30 cellular contexts compared by ENCODE assay signal in genomic region chr4:24752140-24752539, GRCh38. TPM values are rescaled to one million over a fixed set of nuclear protein-coding genes. Genes with fewer than 3 reads are reported as not detected.
"Had no signal": no experiment of that assay in that cellular context is flagged by ENCODE, and none has a peak within 500 bp of the region (broad histone marks: within the 10 kb centered on the region; RNA-seq: fewer than 3 reads in every experiment).

No MANE protein-coding gene starts in this region.

- H3K27me3 Mint-ChIP-seq: activated CD4-positive, alpha-beta memory T cell treated with anti-CD3 and anti-CD28 coated beads for 36 hours had no signal

- H3K4me1 ChIP-seq: adrenal gland had no signal

- ATAC-seq: activated CD4-positive, alpha-beta T cell treated with anti-CD3 and anti-CD28 coated beads for 36 hours; activated CD4-positive, CD25-positive, alpha-beta regulatory T cell treated with anti-CD3 and anti-CD28 coated beads, Interleukin-2, amount 50 U/mL, for 24 hours; activated naive CD4-positive, alpha-beta T cell treated with anti-CD3 and anti-CD28 coated beads, Interleukin-2, amount 50 U/mL, for 72 hours; activated T-cell treated with anti-CD3 and anti-CD28 coated beads, Interleukin-2, amount 50 U/mL, for 4 hours; WTC11 had no signal

- H3K27ac Mint-ChIP-seq: activated CD4-positive, alpha-beta memory T cell treated with anti-CD3 and anti-CD28 coated beads for 36 hours; activated CD4-positive, alpha-beta T cell treated with anti-CD3 and anti-CD28 coated beads for 36 hours; activated CD4-positive, alpha-beta T cell treated with anti-CD3 and anti-CD28 coated beads, Interleukin-2, amount 10 ng/mL, durations not matched to agents 7 days and 5 days; activated naive CD4-positive, alpha-beta T cell treated with anti-CD3 and anti-CD28 coated beads for 36 hours; activated naive CD4-positive, alpha-beta T cell treated with anti-CD3 and anti-CD28 coated beads, Interleukin-2, amount 50 U/mL, for 72 hours; activated T-helper 1 cell treated with anti-CD3 and anti-CD28 coated beads, Interleukin-12 subunit alpha, Interleukin-12 subunit beta, Interleukin-2, Interleukin-4 antibody, amounts not matched to agents 30 ng/mL and 10 ng/mL and 1 ng/mL, durations not matched to agents 14 hours and 24 hours and 36 hours; brain; T-helper 1 cell treated with Interleukin-12 subunit alpha and Interleukin-12 subunit beta and Interleukin-4 antibody, amounts not matched to agents 30 μg/mL and 1 μg/mL, for 36 hours; T-helper 2 cell treated with Interferon-gamma antibody and Interleukin-4, amounts not matched to agents 5 μg/mL and 100 μg/mL, for 36 hours; WTC11 had no signal

- H3K36me3 ChIP-seq: adrenal gland had no signal

- DNase-seq: activated CD4-positive, alpha-beta memory T cell treated with anti-CD3 and anti-CD28 coated beads for 36 hours; activated CD4-positive, alpha-beta T cell treated with anti-CD3 and anti-CD28 coated beads for 36 hours; activated CD4-positive, alpha-beta T cell treated with anti-CD3 and anti-CD28 coated beads, Interleukin-2, amount 10 ng/mL, durations not matched to agents 7 days and 5 days; activated CD8-positive, alpha-beta memory T cell treated with anti-CD3 and anti-CD28 coated beads, Interleukin-2, amount 50 U/mL, for 4 hours; activated gamma-delta T cell treated with Interleukin-2 at 50 U/mL for 16 hours; activated naive CD4-positive, alpha-beta T cell treated with anti-CD3 and anti-CD28 coated beads for 36 hours; activated T-cell treated with anti-CD3 and anti-CD28 coated beads for 4 hours; activated T-cell treated with anti-CD3 and anti-CD28 coated beads, Interleukin-2, amount 50 U/mL, for 4 hours; adrenal gland; anterior cingulate cortex; caudate nucleus; cerebellar nuclear complex; NCI-H1048; NCI-H1105 treated with DMSO at 0.1 percent for 48 hours; NCI-H1436; NCI-H1694; NCI-H1930; NCI-H2081 treated with DMSO at 0.1 percent for 48 hours; NCI-H345; NCI-H524 treated with DMSO at 0.1 percent for 48 hours; Right ventricle myocardium superior had no signal

- H3K27me3 ChIP-seq: adrenal gland had no signal

- H3K4me3 ChIP-seq: adrenal gland had no signal

- H3K36me3 Mint-ChIP-seq: activated CD4-positive, alpha-beta memory T cell treated with anti-CD3 and anti-CD28 coated beads for 36 hours; brain had no signal

- H3K27ac ChIP-seq: adrenal gland had no signal

- H3K4me1 Mint-ChIP-seq: activated CD4-positive, alpha-beta T cell treated with anti-CD3 and anti-CD28 coated beads for 36 hours; activated CD4-positive, alpha-beta T cell treated with anti-CD3 and anti-CD28 coated beads, Interleukin-2, amount 10 ng/mL, durations not matched to agents 7 days and 5 days; brain; WTC11 had no signal

- H3K4me3 Mint-ChIP-seq: activated CD4-positive, alpha-beta memory T cell treated with anti-CD3 and anti-CD28 coated beads for 36 hours; activated CD4-positive, alpha-beta T cell treated with anti-CD3 and anti-CD28 coated beads for 36 hours; activated CD4-positive, alpha-beta T cell treated with anti-CD3 and anti-CD28 coated beads, Interleukin-2, amount 10 ng/mL, durations not matched to agents 7 days and 5 days; activated naive CD4-positive, alpha-beta T cell treated with anti-CD3 and anti-CD28 coated beads for 36 hours; activated T-cell treated with anti-CD3 and anti-CD28 coated beads, Interleukin-2, amount 50 U/mL, for 4 hours; activated T-helper 1 cell treated with anti-CD3 and anti-CD28 coated beads, Interleukin-12 subunit alpha, Interleukin-12 subunit beta, Interleukin-2, Interleukin-4 antibody, amounts not matched to agents 30 ng/mL and 10 ng/mL and 1 ng/mL, durations not matched to agents 14 hours and 24 hours and 36 hours; brain; T-helper 1 cell treated with Interleukin-12 subunit alpha and Interleukin-12 subunit beta and Interleukin-4 antibody, amounts not matched to agents 30 μg/mL and 1 μg/mL, for 36 hours; T-helper 2 cell treated with Interferon-gamma antibody and Interleukin-4, amounts not matched to agents 5 μg/mL and 100 μg/mL, for 36 hours; WTC11 had no signal

- H3K9me3 ChIP-seq: adrenal gland had no signal

RNA-seq across cellular contexts. Expression of gene SOD3, which starts 43.2 kb away (rescaled TPM):
- total RNA-seq: activated CD4-positive, alpha-beta memory T cell treated with anti-CD3 and anti-CD28 coated beads for 36 hours; activated CD4-positive, alpha-beta T cell treated with anti-CD3 and anti-CD28 coated beads for 36 hours; activated CD4-positive, alpha-beta T cell treated with anti-CD3 and anti-CD28 coated beads, Interleukin-2, amount 10 ng/mL, durations not matched to agents 7 days and 5 days; activated naive CD4-positive, alpha-beta T cell treated with anti-CD3 and anti-CD28 coated beads for 36 hours; activated naive CD4-positive, alpha-beta T cell treated with anti-CD3 and anti-CD28 coated beads, Interleukin-2, amount 50 U/mL, for 72 hours; activated T-helper 1 cell treated with anti-CD3 and anti-CD28 coated beads, Interleukin-12 subunit alpha, Interleukin-12 subunit beta, Interleukin-2, Interleukin-4 antibody, amounts not matched to agents 30 ng/mL and 10 ng/mL and 1 ng/mL, durations not matched to agents 14 hours and 24 hours and 36 hours; bronchial epithelial cell; NCI-H460 had no signal
